In the genomic region with DNA sequence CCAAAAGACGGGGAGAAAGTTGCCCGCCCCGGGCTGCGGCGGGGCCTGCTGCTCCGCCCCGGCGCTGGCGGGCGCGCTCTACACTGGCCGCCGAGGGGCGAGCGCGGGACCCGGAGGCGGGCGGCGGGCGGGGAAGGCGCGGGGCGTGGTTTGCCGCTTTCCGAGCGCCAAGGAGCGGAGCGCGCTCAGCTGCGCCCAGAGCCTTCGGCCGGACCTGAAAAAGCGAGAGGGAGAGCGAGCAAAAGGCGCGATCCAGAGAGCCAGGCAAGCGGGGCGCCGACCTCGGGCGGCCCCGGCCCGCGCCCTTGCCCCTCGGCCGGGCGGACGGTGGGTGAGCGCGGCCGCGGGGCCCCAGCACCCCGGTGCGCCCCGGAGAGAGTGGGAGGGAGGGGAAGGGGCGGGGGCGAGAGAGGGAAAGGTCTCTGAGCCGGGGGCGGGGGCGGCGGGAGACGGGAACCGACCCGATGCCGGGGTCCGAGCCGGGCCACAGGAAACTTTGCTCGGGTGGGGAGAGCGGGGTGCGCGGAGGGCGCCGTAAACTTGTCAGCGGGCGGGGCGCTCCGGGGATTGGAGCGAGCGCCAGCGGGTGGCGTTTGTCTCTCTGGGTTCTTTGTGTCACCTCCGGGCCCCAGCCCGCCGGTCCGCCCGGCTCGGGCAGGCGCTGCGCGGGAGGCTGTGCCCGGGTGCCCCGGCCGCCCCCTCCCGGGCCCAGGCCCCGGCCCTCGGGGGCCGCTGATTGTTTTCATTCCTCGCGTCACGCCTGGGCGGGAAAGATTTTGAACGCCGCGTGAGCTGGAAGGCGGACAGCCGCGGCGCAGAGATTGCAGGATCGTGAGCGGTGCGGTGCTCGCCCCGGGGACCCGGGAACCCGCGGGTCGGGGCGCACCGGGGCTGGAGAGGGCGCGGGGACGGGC, we compare ENCODE assay signal across 8 cellular contexts. TPM values are rescaled to one million over a fixed set of nuclear protein-coding genes. Genes with fewer than 3 reads are reported as not detected.
DNase-seq lines count a peak whose midpoint lies in the region; ATAC-seq and TF ChIP-seq lines count a peak whose summit lies in the region.

A gene with protein sequence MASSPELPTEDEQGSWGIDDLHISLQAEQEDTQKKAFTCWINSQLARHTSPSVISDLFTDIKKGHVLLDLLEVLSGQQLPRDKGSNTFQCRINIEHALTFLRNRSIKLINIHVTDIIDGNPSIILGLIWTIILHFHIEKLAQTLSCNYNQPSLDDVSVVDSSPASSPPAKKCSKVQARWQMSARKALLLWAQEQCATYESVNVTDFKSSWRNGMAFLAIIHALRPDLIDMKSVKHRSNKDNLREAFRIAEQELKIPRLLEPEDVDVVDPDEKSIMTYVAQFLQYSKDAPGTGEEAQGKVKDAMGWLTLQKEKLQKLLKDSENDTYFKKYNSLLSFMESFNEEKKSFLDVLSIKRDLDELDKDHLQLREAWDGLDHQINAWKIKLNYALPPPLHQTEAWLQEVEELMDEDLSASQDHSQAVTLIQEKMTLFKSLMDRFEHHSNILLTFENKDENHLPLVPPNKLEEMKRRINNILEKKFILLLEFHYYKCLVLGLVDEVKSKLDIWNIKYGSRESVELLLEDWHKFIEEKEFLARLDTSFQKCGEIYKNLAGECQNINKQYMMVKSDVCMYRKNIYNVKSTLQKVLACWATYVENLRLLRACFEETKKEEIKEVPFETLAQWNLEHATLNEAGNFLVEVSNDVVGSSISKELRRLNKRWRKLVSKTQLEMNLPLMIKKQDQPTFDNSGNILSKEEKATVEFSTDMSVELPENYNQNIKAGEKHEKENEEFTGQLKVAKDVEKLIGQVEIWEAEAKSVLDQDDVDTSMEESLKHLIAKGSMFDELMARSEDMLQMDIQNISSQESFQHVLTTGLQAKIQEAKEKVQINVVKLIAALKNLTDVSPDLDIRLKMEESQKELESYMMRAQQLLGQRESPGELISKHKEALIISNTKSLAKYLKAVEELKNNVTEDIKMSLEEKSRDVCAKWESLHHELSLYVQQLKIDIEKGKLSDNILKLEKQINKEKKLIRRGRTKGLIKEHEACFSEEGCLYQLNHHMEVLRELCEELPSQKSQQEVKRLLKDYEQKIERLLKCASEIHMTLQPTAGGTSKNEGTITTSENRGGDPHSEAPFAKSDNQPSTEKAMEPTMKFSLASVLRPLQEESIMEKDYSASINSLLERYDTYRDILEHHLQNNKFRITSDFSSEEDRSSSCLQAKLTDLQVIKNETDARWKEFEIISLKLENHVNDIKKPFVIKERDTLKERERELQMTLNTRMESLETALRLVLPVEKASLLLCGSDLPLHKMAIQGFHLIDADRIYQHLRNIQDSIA (N-terminal part only) (plus strand): TSS at position 188 of the 914 bp plus-strand sequence. CDS start 56,145 bp downstream, outside the sequence.

- ATAC-seq in GM18505 (IDR thresholded peaks at IDR 0.05; ENCODE audit: unreplicated experiment) = peak; percentile 80
- peak; percentile 78 for ATAC-seq in HG02943 (IDR thresholded peaks at IDR 0.05; ENCODE audit: low read depth, unreplicated experiment)
- ATAC-seq in left lobe of liver = peak; percentile 91

- H3K4me3 ChIP-seq in coronary artery = peak within 1 kb of the TSS; percentile 98

- TF ChIP-seq CTCF in 22Rv1 (IDR thresholded peaks at IDR 0.05) = peak; percentile 40; the same call in 1 of the 2 replicates
- TF ChIP-seq CTCF in coronary artery (IDR thresholded peaks at IDR 0.05) = no peak

- DNase-seq in NCI-H2196 (lab: John Stamatoyannopoulos, UW; ENCODE audit: unreplicated experiment) (peak; percentile 87), coronary artery (ENCODE audit: low spot score) (peak; percentile 80), left lobe of liver (ENCODE audit: low spot score) (peak; percentile 84)
- peak; percentile 80 to 82 for DNase-seq in activated CD4-positive, alpha-beta T cell treated with anti-CD3 and anti-CD28 coated beads for 4 hours
- peak; percentile 74 to 79 for DNase-seq in stimulated activated CD4-positive, alpha-beta T cell treated with anti-CD3 and anti-CD28 coated beads, Interleukin-2, amount 100 ng/mL, for 48 hours

- peak; percentile 65 for TF ChIP-seq POLR2A in GM18505 (IDR thresholded peaks at IDR 0.05; ENCODE audit: borderline replicate concordance, extremely low read depth, insufficient read depth, insufficient read length)

- H3K27ac ChIP-seq in 22Rv1 (peak within 1 kb of the TSS; percentile 83), coronary artery (peak within 1 kb of the TSS; percentile 91 to 95)

RNA-seq across cellular contexts. Expression of the gene that starts here (rescaled TPM):
- 46.8 TPM for total RNA-seq in left lobe of liver

Comparison
In these comparisons a context has a peak if more than half of its experiments do, and no peak if none do; other contexts are left out.
1. Peak in every context shown above with its lines: DNase-seq, ATAC-seq, H3K4me3 ChIP-seq and H3K27ac ChIP-seq.